ENCODE assay signal across 16 cellular contexts in genomic region chr4:110867981-110868380, GRCh38.
"Had no signal": no experiment of that assay in that cellular context is flagged by ENCODE, and none has a peak within 500 bp of the region (broad histone marks: within the 10 kb centered on the region; RNA-seq: fewer than 3 reads in every experiment).

No MANE protein-coding gene starts in this region.

- DNase-seq: effector memory CD4-positive, alpha-beta T cell; gastrocnemius medialis; heart right ventricle; hypothalamus; islet precursor cell; natural killer cell; ovary; right cardiac atrium; stimulated activated CD4-positive, alpha-beta T cell treated with anti-CD3 and anti-CD28 coated beads, Interleukin-4, amount 100 ng/mL, for 1 hour; stimulated activated CD8-positive, alpha-beta memory T cell treated with anti-CD3 and anti-CD28 coated beads, Interleukin-4, amount 100 ng/mL, for 48 hours; tibial artery; upper lobe of left lung; uterus had no signal

- H3K9me3 ChIP-seq: gastrocnemius medialis, heart right ventricle, ovary, tibial artery, upper lobe of left lung, uterus had no signal

- H3K4me1 ChIP-seq: upper lobe of left lung, uterus had no signal

- H3K4me3 Mint-ChIP-seq: natural killer cell; neural crest cell; stimulated activated effector memory CD8-positive, alpha-beta T cell treated with anti-CD3 and anti-CD28 coated beads, Interleukin-12 subunit alpha, Interleukin-12 subunit beta, amount 100 ng/mL, for 72 hours; stimulated activated naive CD8-positive, alpha-beta T cell treated with anti-CD3 and anti-CD28 coated beads, Interleukin-15, Interleukin-2, amounts not matched to agents 100 ng/mL and 50 ng/mL, for 24 hours had no signal

- H3K9me3 Mint-ChIP-seq: stimulated activated effector memory CD8-positive, alpha-beta T cell treated with anti-CD3 and anti-CD28 coated beads, Interleukin-12 subunit alpha, Interleukin-12 subunit beta, amount 100 ng/mL, for 72 hours; stimulated activated naive CD8-positive, alpha-beta T cell treated with anti-CD3 and anti-CD28 coated beads, Interleukin-15, Interleukin-2, amounts not matched to agents 100 ng/mL and 50 ng/mL, for 24 hours had no signal

- H3K36me3 Mint-ChIP-seq: natural killer cell; stimulated activated effector memory CD8-positive, alpha-beta T cell treated with anti-CD3 and anti-CD28 coated beads, Interleukin-12 subunit alpha, Interleukin-12 subunit beta, amount 100 ng/mL, for 72 hours had no signal

- H3K36me3 ChIP-seq: gastrocnemius medialis, heart right ventricle, ovary, tibial artery, upper lobe of left lung, uterus had no signal

- H3K4me3 ChIP-seq: gastrocnemius medialis, heart right ventricle, ovary, tibial artery, upper lobe of left lung, uterus had no signal

- H3K27me3 Mint-ChIP-seq: stimulated activated naive CD8-positive, alpha-beta T cell treated with anti-CD3 and anti-CD28 coated beads, Interleukin-15, Interleukin-2, amounts not matched to agents 100 ng/mL and 50 ng/mL, for 24 hours had no signal

- H3K27ac Mint-ChIP-seq: natural killer cell; stimulated activated effector memory CD8-positive, alpha-beta T cell treated with anti-CD3 and anti-CD28 coated beads, Interleukin-12 subunit alpha, Interleukin-12 subunit beta, amount 100 ng/mL, for 72 hours; stimulated activated naive CD8-positive, alpha-beta T cell treated with anti-CD3 and anti-CD28 coated beads, Interleukin-15, Interleukin-2, amounts not matched to agents 100 ng/mL and 50 ng/mL, for 24 hours had no signal

- H3K4me1 Mint-ChIP-seq: natural killer cell; neural crest cell; stimulated activated effector memory CD8-positive, alpha-beta T cell treated with anti-CD3 and anti-CD28 coated beads, Interleukin-12 subunit alpha, Interleukin-12 subunit beta, amount 100 ng/mL, for 72 hours had no signal

- H3K27ac ChIP-seq: gastrocnemius medialis, heart right ventricle, ovary, tibial artery, upper lobe of left lung, uterus had no signal

- H3K27me3 ChIP-seq: gastrocnemius medialis, heart right ventricle, ovary, tibial artery, upper lobe of left lung, uterus had no signal
